27 cellular contexts compared by ENCODE assay signal in the genomic region with DNA sequence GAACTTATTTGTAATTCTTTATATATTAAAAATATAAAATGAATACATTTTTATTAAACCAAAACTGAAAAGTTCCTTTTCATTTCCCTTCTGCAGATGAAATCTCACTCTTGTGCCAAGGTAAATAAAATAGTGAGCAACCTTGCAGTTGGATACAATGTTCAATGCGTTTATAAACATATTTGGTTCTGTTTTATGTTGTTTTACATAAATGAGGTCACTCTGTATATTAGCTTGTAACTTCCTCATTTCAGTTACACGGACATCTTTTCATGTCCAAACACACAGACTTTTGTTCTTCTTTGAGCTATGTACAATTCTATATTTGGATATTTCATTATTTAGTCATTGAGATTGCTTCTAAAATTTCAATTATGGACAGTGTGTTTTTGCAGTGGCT.
DNase-seq lines count a peak whose midpoint lies in the region; ATAC-seq, FAIRE-seq and TF ChIP-seq lines count a peak whose summit lies in the region.
"Had no signal": no experiment of that assay in that cellular context is flagged by ENCODE, and none has a peak within 500 bp of the region (broad histone marks: within the 10 kb centered on the region; RNA-seq: fewer than 3 reads in every experiment).

No MANE protein-coding gene starts in this region.

- H3K27me3 ChIP-seq in liver (ENCODE audit: control insufficient read depth in 4 of 4, insufficient read depth in 4 of 4, low read length in 3 of 4) (no peaks in the 10 kb centered on the region), HepG2 (ENCODE audit: control insufficient read depth in 1 of 2, insufficient read depth in 2 of 2, low read length in 2 of 2) (no peaks in the 10 kb centered on the region), brain microvascular endothelial cell (replicated peaks) (no peaks in the 10 kb centered on the region)

- in situ Hi-C loops in HepG2 (cut with HindIII; ENCODE audit: extremely low pct_ligation_motif_present, low pct_unique_long_range_greater_than_20kb) (no loop called here), brain microvascular endothelial cell (cut with HindIII; ENCODE audit: low pct_ligation_motif_present, low sequenced_read_pairs) (no loop called here)

- no peaks in the 10 kb centered on the region for H3K79me2 ChIP-seq in HepG2 (ENCODE audit: insufficient read depth, low read length)
- H3K79me2 ChIP-seq: parathyroid adenoma had no signal

- H3K36me3 Mint-ChIP-seq in activated CD8-positive, alpha-beta T cell treated with anti-CD3 and anti-CD28 coated beads for 36 hours (ENCODE audit: low read depth), result no peaks in the 10 kb centered on the region

- no peak overlapping the region for H3K27ac Mint-ChIP-seq in activated CD8-positive, alpha-beta T cell treated with anti-CD3 and anti-CD28 coated beads for 36 hours
- H3K27ac Mint-ChIP-seq: nephron progenitor cell had no signal

- H3K9me3 Mint-ChIP-seq in activated CD8-positive, alpha-beta T cell treated with anti-CD3 and anti-CD28 coated beads for 36 hours, result no peaks in the 10 kb centered on the region
- H3K9me3 Mint-ChIP-seq: nephron progenitor cell had no signal

- H3K4me3 ChIP-seq in liver (ENCODE audit: low read depth in 1 of 3, low read length in 3 of 3) (no peak overlapping the region), HepG2 (replicated peaks in 1 of 3; ENCODE audit: insufficient read depth in 1 of 3, low read depth in 2 of 3, low read length in 3 of 3) (no peak overlapping the region), choroid plexus epithelial cell (ENCODE audit: low read depth, low read length) (no peak overlapping the region), brain microvascular endothelial cell (ENCODE audit: low read depth, low read length) (no peak overlapping the region)
- H3K4me3 ChIP-seq: A549, mucosa of descending colon had no signal

- no peak overlapping the region for H3K4me3 Mint-ChIP-seq in activated CD8-positive, alpha-beta T cell treated with anti-CD3 and anti-CD28 coated beads for 36 hours
- H3K4me3 Mint-ChIP-seq: nephron progenitor cell had no signal

- ATAC-seq in HepG2 (no peak), HG02623 (IDR thresholded peaks at IDR 0.05; ENCODE audit: unreplicated experiment) (no peak)
- ATAC-seq in activated CD8-positive, alpha-beta T cell treated with anti-CD3 and anti-CD28 coated beads for 36 hours, result no peak
- ATAC-seq: A549, mucosa of descending colon, sciatic nerve had no signal

- no peak overlapping the region for H3K4me2 ChIP-seq in HepG2 (ENCODE audit: low read depth, low read length)
- H3K4me2 ChIP-seq: A549 had no signal

- no peak for TF ChIP-seq CTCF in liver (IDR thresholded peaks at IDR 0.05; ENCODE audit: low read depth, low read length, missing input control)
- no peak for TF ChIP-seq CTCF in HepG2 (CRISPR knock-in tag; IDR thresholded peaks at IDR 0.05)
- no peak for TF ChIP-seq CTCF in choroid plexus epithelial cell (conservative IDR thresholded peaks at IDR 0.05; ENCODE audit: low read depth, low read length)
- no peak for TF ChIP-seq CTCF in brain microvascular endothelial cell (IDR thresholded peaks at IDR 0.05; ENCODE audit: low read depth, low read length, missing control alignments)
- no peak for TF ChIP-seq CTCF in activated CD8-positive, alpha-beta T cell treated with anti-CD3 and anti-CD28 coated beads for 36 hours (IDR thresholded peaks at IDR 0.05)

- TF ChIP-seq POLR2A in HepG2 (IDR thresholded peaks at IDR 0.05; ENCODE audit: insufficient read depth in 1 of 2, low read depth in 2 of 2, low read length in 2 of 2), result no peak

- POLR2A ChIA-PET in HepG2 (lab: Yijun Ruan, JAX), result no interaction called here
- POLR2A ChIA-PET in activated CD8-positive, alpha-beta T cell treated with anti-CD3 and anti-CD28 coated beads for 36 hours (lab: Charles Lee), result no interaction called here

- FAIRE-seq in HepG2 (lab: Jason Lieb, UNC), result no peak
- FAIRE-seq: A549 had no signal

- no peaks in the 10 kb centered on the region for H3K27me3 Mint-ChIP-seq in activated CD8-positive, alpha-beta T cell treated with anti-CD3 and anti-CD28 coated beads for 36 hours

- no peak for DNase-seq in HepG2 (ENCODE audit: low spot score)
- peak; percentile 36 for DNase-seq in NAMALWA (ENCODE audit: low spot score)
- peak; percentile 7 for DNase-seq in choroid plexus epithelial cell (ENCODE audit: low read depth)
- no peak for DNase-seq in brain microvascular endothelial cell
- no peak for DNase-seq in hepatic stellate cell (ENCODE audit: low spot score)
- no peak for DNase-seq in activated CD8-positive, alpha-beta T cell treated with anti-CD3 and anti-CD28 coated beads for 36 hours
- DNase-seq: activated CD4-positive, alpha-beta T cell treated with anti-CD3 and anti-CD28 coated beads for 48 hours; activated naive CD4-positive, alpha-beta T cell treated with anti-CD3 and anti-CD28 coated beads, Interleukin-2, amount 50 U/mL, for 16 hours; anterior cingulate cortex; BE2C; central memory CD4-positive, alpha-beta T cell; COR-L47; DMS79; foreskin fibroblast; HCEC 1CT; hypothalamus; mucosa of descending colon; NCI-H1436; NCI-H524; nephron progenitor cell; SW 1271; trophoblast cell had no signal

- intact Hi-C loops in HepG2 (cut with micrococcal nuclease; ENCODE audit: unreplicated experiment), result no loop called here
- intact Hi-C loops in activated CD8-positive, alpha-beta T cell treated with anti-CD3 and anti-CD28 coated beads for 36 hours (cut with micrococcal nuclease), result no loop called here

- H3K27ac ChIP-seq in liver (ENCODE audit: low read depth in 1 of 2, low read length in 2 of 2) (no peak overlapping the region), HepG2 (ENCODE audit: extremely low read length, insufficient read depth, low read length) (no peak overlapping the region), brain microvascular endothelial cell (no peak overlapping the region)
- H3K27ac ChIP-seq: A549, parathyroid adenoma had no signal

- H3K36me3 ChIP-seq in liver (ENCODE audit: control insufficient read depth in 4 of 4, insufficient read depth in 3 of 4, low read depth in 1 of 4, low read length in 3 of 4) (no peaks in the 10 kb centered on the region), HepG2 (replicated peaks in 1 of 2; ENCODE audit: control insufficient read depth in 1 of 2, insufficient read depth in 2 of 2, low read length in 2 of 2) (no peaks in the 10 kb centered on the region), brain microvascular endothelial cell (replicated peaks) (no peaks in the 10 kb centered on the region)
- H3K36me3 ChIP-seq: BE2C had no signal

- CTCF ChIA-PET in HepG2 (lab: Yijun Ruan, JAX; ENCODE audit: low intra/inter-chr PET ratio, low total read pairs), result no interaction called here
- CTCF ChIA-PET in activated CD8-positive, alpha-beta T cell treated with anti-CD3 and anti-CD28 coated beads for 36 hours (lab: Charles Lee), result no interaction called here

- no peak overlapping the region for H3K9ac ChIP-seq in liver (ENCODE audit: low read depth in 1 of 2, low read length in 2 of 2)
- H3K9ac ChIP-seq in HepG2 (ENCODE audit: insufficient read depth, low read depth, low read length), result no peak overlapping the region
- H3K9ac ChIP-seq: parathyroid adenoma had no signal

- H4K20me1 ChIP-seq in HepG2 (ENCODE audit: insufficient read depth, low read length), result no peaks in the 10 kb centered on the region

- H3K9me3 ChIP-seq in liver (ENCODE audit: control insufficient read depth in 4 of 4, low read length in 3 of 4) (no peaks in the 10 kb centered on the region), HepG2 (ENCODE audit: low read length) (no peaks in the 10 kb centered on the region)
- H3K9me3 ChIP-seq: A549, BE2C, mucosa of descending colon had no signal

- no TSS peak for BruUV-seq in HepG2 (replicated peaks; lab: Mats Ljungman, UMichigan)

- WGBS in liver, result 20% methylated on average over 2 of the region's 2 CpGs
- 77% methylated on average over 2 of the region's 2 CpGs for WGBS in HepG2 (ENCODE audit: low lambda C conversion rate)

- TF ChIP-seq RAD21 in liver (IDR thresholded peaks at IDR 0.05), result no peak
- TF ChIP-seq RAD21 in HepG2 (CRISPR knock-in tag; IDR thresholded peaks at IDR 0.05), result no peak

- TF ChIP-seq EP300 in HepG2 (IDR thresholded peaks at IDR 0.05; ENCODE audit: low read depth in 2 of 2, low read length in 2 of 2) (no peak), HepG2 (CRISPR knock-in tag; IDR thresholded peaks at IDR 0.05; ENCODE audit: borderline replicate concordance) (no peak)

- peaks cover 2% of the 10 kb centered on the region for H3K4me1 Mint-ChIP-seq in activated CD8-positive, alpha-beta T cell treated with anti-CD3 and anti-CD28 coated beads for 36 hours (ENCODE audit: low read depth)
- H3K4me1 Mint-ChIP-seq: nephron progenitor cell had no signal

- H2AFZ ChIP-seq in HepG2 (ENCODE audit: low read length), result no peak overlapping the region
- H2AFZ ChIP-seq: parathyroid adenoma had no signal

- H3K4me1 ChIP-seq in liver (ENCODE audit: control insufficient read depth in 4 of 4, insufficient read depth in 4 of 4, low read length in 3 of 4) (peaks cover 0 to 9% (median 0%) of the 10 kb centered on the region in 4 donors), HepG2 (ENCODE audit: insufficient read depth, low read length) (0 out of 2 replicates have a peak, but pooled peaks cover 13% of the 10 kb centered on the region)
- H3K4me1 ChIP-seq: A549, BE2C, parathyroid adenoma had no signal

TF ChIP-seq in liver, 16 proteins besides CTCF, POLR2A, EP300 and RAD21 (continues in another document):
- peak; percentile 10 to 27 for TF ChIP-seq HNF4A (conservative IDR thresholded peaks at IDR 0.05)

TF ChIP-seq in HepG2, 621 proteins besides CTCF, POLR2A, EP300 and RAD21 (continues in another document):
- TF ChIP-seq, protein P1, sequence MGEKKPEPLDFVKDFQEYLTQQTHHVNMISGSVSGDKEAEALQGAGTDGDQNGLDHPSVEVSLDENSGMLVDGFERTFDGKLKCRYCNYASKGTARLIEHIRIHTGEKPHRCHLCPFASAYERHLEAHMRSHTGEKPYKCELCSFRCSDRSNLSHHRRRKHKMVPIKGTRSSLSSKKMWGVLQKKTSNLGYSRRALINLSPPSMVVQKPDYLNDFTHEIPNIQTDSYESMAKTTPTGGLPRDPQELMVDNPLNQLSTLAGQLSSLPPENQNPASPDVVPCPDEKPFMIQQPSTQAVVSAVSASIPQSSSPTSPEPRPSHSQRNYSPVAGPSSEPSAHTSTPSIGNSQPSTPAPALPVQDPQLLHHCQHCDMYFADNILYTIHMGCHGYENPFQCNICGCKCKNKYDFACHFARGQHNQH (CRISPR knock-in tag; IDR thresholded peaks at IDR 0.05), result no peak
- TF ChIP-seq HOXD1 (CRISPR knock-in tag; IDR thresholded peaks at IDR 0.05), result no peak
- TF ChIP-seq CAMTA2 (CRISPR knock-in tag; IDR thresholded peaks at IDR 0.05; ENCODE audit: borderline replicate concordance), result no peak
- no peak for TF ChIP-seq MEF2D (CRISPR knock-in tag; IDR thresholded peaks at IDR 0.05)
- TF ChIP-seq, protein P2, sequence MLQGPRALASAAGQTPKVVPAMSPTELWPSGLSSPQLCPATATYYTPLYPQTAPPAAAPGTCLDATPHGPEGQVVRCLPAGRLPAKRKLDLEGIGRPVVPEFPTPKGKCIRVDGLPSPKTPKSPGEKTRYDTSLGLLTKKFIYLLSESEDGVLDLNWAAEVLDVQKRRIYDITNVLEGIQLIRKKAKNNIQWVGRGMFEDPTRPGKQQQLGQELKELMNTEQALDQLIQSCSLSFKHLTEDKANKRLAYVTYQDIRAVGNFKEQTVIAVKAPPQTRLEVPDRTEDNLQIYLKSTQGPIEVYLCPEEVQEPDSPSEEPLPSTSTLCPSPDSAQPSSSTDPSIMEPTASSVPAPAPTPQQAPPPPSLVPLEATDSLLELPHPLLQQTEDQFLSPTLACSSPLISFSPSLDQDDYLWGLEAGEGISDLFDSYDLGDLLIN (CRISPR knock-in tag; IDR thresholded peaks at IDR 0.05; ENCODE audit: borderline replicate concordance), result no peak

Comparison
In these comparisons a context has a peak if more than half of its experiments do, and no peak if none do; other contexts are left out.
1. DNase-seq: peak in NAMALWA (single experiment) and choroid plexus epithelial cell (single experiment); none in HepG2 (single experiment), brain microvascular endothelial cell (single experiment), hepatic stellate cell (single experiment) and activated CD8-positive, alpha-beta T cell treated with anti-CD3 and anti-CD28 coated beads for 36 hours (single experiment).